ENCODE assay signal across 1 cellular context in genomic region chr2:80002112-80002511, GRCh38.
TF ChIP-seq lines count a peak whose summit lies in the region.

No MANE protein-coding gene starts in this region.

TF ChIP-seq in SK-N-SH, 30 proteins besides CTCF, POLR2A, EP300 and RAD21:
- no peak for TF ChIP-seq USF1 (IDR thresholded peaks at IDR 0.05; ENCODE audit: borderline replicate concordance, low read depth)
- TF ChIP-seq MAX (IDR thresholded peaks at IDR 0.05; ENCODE audit: low read depth): no peak
TF ChIP-seq in SK-N-SH: peak in this region for 0.
